Comparison of ENCODE assay signal across 27 cellular contexts in genomic region chr22:36610056-36610455, GRCh38.
"Had no signal": no experiment of that assay in that cellular context is flagged by ENCODE, and none has a peak within 500 bp of the region (broad histone marks: within the 10 kb centered on the region; RNA-seq: fewer than 3 reads in every experiment).

No MANE protein-coding gene starts in this region.

- H3K27me3 ChIP-seq: ascending aorta, SJCRH30 had no signal

- H3K4me3 Mint-ChIP-seq: activated CD4-positive, alpha-beta T cell treated with anti-CD3 and anti-CD28 coated beads for 36 hours; activated CD4-positive, alpha-beta T cell treated with anti-CD3 and anti-CD28 coated beads, Interleukin-2, amount 10 ng/mL, durations not matched to agents 7 days and 5 days; activated CD8-positive, alpha-beta T cell treated with anti-CD3 and anti-CD28 coated beads, Interleukin-2, amount 10 ng/mL, durations not matched to agents 7 days and 5 days; activated naive CD4-positive, alpha-beta T cell treated with anti-CD3 and anti-CD28 coated beads, Interleukin-2, amount 50 U/mL, for 24 hours; activated naive CD8-positive, alpha-beta T cell treated with anti-CD3 and anti-CD28 coated beads, Interleukin-2, amount 10 ng/mL, durations not matched to agents 7 days and 5 days; activated T-cell treated with anti-CD3 and anti-CD28 coated beads, Interleukin-2, amount 50 U/mL, for 24 hours; T-helper 1 cell treated with Interleukin-12 subunit alpha and Interleukin-12 subunit beta and Interleukin-4 antibody, amounts not matched to agents 30 μg/mL and 1 μg/mL, for 36 hours; T-helper 2 cell treated with Interferon-gamma antibody and Interleukin-4, amounts not matched to agents 5 μg/mL and 100 μg/mL, for 36 hours had no signal

- H3K36me3 ChIP-seq: ascending aorta, breast epithelium, SJCRH30 had no signal

- H3K4me1 ChIP-seq: ascending aorta, breast epithelium had no signal

- H3K9me3 Mint-ChIP-seq: activated CD4-positive, alpha-beta T cell treated with anti-CD3 and anti-CD28 coated beads, Interleukin-2, amount 10 ng/mL, durations not matched to agents 7 days and 5 days; activated naive CD4-positive, alpha-beta T cell treated with anti-CD3 and anti-CD28 coated beads, Interleukin-2, amount 50 U/mL, for 24 hours; activated naive CD8-positive, alpha-beta T cell treated with anti-CD3 and anti-CD28 coated beads, Interleukin-2, amount 10 ng/mL, durations not matched to agents 7 days and 5 days; activated T-cell treated with anti-CD3 and anti-CD28 coated beads, Interleukin-2, amount 50 U/mL, for 24 hours; activated T-helper 2 cell treated with anti-CD3 and anti-CD28 coated beads, Interferon-gamma antibody, Interleukin-2, Interleukin-4, amounts not matched to agents 10 μg/mL and 5 μg/mL and 100 μg/mL, durations not matched to agents 14 hours and 24 hours and 36 hours; T-helper 1 cell treated with Interleukin-12 subunit alpha and Interleukin-12 subunit beta and Interleukin-4 antibody, amounts not matched to agents 30 μg/mL and 1 μg/mL, for 36 hours; T-helper 2 cell treated with Interferon-gamma antibody and Interleukin-4, amounts not matched to agents 5 μg/mL and 100 μg/mL, for 36 hours had no signal

- H3K4me3 ChIP-seq: ascending aorta, breast epithelium, SJCRH30 had no signal

- H3K9me3 ChIP-seq: ascending aorta, breast epithelium, SJCRH30, SK-N-SH had no signal

- H3K4me1 Mint-ChIP-seq: activated CD4-positive, alpha-beta T cell treated with anti-CD3 and anti-CD28 coated beads for 36 hours; activated CD4-positive, alpha-beta T cell treated with anti-CD3 and anti-CD28 coated beads, Interleukin-2, amount 10 ng/mL, durations not matched to agents 7 days and 5 days; activated naive CD4-positive, alpha-beta T cell treated with anti-CD3 and anti-CD28 coated beads, Interleukin-2, amount 50 U/mL, for 24 hours had no signal

- FAIRE-seq: TTC549 had no signal

- H3K36me3 Mint-ChIP-seq: activated naive CD4-positive, alpha-beta T cell treated with anti-CD3 and anti-CD28 coated beads, Interleukin-2, amount 50 U/mL, for 24 hours; activated naive CD8-positive, alpha-beta T cell treated with anti-CD3 and anti-CD28 coated beads, Interleukin-2, amount 10 ng/mL, durations not matched to agents 7 days and 5 days had no signal

- DNase-seq: activated CD4-positive, alpha-beta T cell treated with anti-CD3 and anti-CD28 coated beads for 36 hours; activated CD4-positive, alpha-beta T cell treated with anti-CD3 and anti-CD28 coated beads, Interleukin-2, amount 10 ng/mL, durations not matched to agents 7 days and 5 days; activated CD4-positive, alpha-beta T cell treated with anti-CD3 and anti-CD28 coated beads, Interleukin-2, amount 50 U/mL, for 48 hours; activated CD8-positive, alpha-beta T cell treated with anti-CD3 and anti-CD28 coated beads, Interleukin-2, amount 10 ng/mL, durations not matched to agents 7 days and 5 days; activated gamma-delta T cell; activated naive CD4-positive, alpha-beta T cell treated with Interleukin-2 at 50 U/mL for 16 hours; activated naive CD8-positive, alpha-beta T cell treated with anti-CD3 and anti-CD28 coated beads, Interleukin-2, amount 10 ng/mL, durations not matched to agents 7 days and 5 days; activated T-cell treated with anti-CD3 and anti-CD28 coated beads, Interleukin-2, amount 50 U/mL, for 24 hours; amygdala; NCI-H1105 treated with DMSO at 0.1 percent for 48 hours; NCI-H1436; NCI-H1694; NCI-H1930; NCI-H345; NCI-H524 treated with DMSO at 0.1 percent for 48 hours; SHP77; SJCRH30; SK-N-SH had no signal

- ATAC-seq: activated CD4-positive, alpha-beta T cell treated with anti-CD3 and anti-CD28 coated beads for 36 hours; activated CD4-positive, CD25-positive, alpha-beta regulatory T cell treated with anti-CD3 and anti-CD28 coated beads, Interleukin-2, amount 50 U/mL, for 24 hours; activated CD8-positive, alpha-beta T cell treated with anti-CD3 and anti-CD28 coated beads, Interleukin-2, amount 10 ng/mL, durations not matched to agents 7 days and 5 days; Panc1 had no signal

- H3K27ac ChIP-seq: ascending aorta, breast epithelium, SJCRH30 had no signal

- H3K27ac Mint-ChIP-seq: activated CD4-positive, alpha-beta T cell treated with anti-CD3 and anti-CD28 coated beads for 36 hours; activated CD4-positive, alpha-beta T cell treated with anti-CD3 and anti-CD28 coated beads, Interleukin-2, amount 10 ng/mL, durations not matched to agents 7 days and 5 days; activated CD8-positive, alpha-beta T cell treated with anti-CD3 and anti-CD28 coated beads, Interleukin-2, amount 10 ng/mL, durations not matched to agents 7 days and 5 days; activated naive CD4-positive, alpha-beta T cell treated with anti-CD3 and anti-CD28 coated beads, Interleukin-2, amount 50 U/mL, for 24 hours; activated naive CD8-positive, alpha-beta T cell treated with anti-CD3 and anti-CD28 coated beads, Interleukin-2, amount 10 ng/mL, durations not matched to agents 7 days and 5 days; activated T-cell treated with anti-CD3 and anti-CD28 coated beads, Interleukin-2, amount 50 U/mL, for 24 hours; activated T-helper 2 cell treated with anti-CD3 and anti-CD28 coated beads, Interferon-gamma antibody, Interleukin-2, Interleukin-4, amounts not matched to agents 10 μg/mL and 5 μg/mL and 100 μg/mL, durations not matched to agents 14 hours and 24 hours and 36 hours; T-helper 1 cell treated with Interleukin-12 subunit alpha and Interleukin-12 subunit beta and Interleukin-4 antibody, amounts not matched to agents 30 μg/mL and 1 μg/mL, for 36 hours; T-helper 2 cell treated with Interferon-gamma antibody and Interleukin-4, amounts not matched to agents 5 μg/mL and 100 μg/mL, for 36 hours had no signal
